ENCODE assay signal across 28 cellular contexts in the genomic region with DNA sequence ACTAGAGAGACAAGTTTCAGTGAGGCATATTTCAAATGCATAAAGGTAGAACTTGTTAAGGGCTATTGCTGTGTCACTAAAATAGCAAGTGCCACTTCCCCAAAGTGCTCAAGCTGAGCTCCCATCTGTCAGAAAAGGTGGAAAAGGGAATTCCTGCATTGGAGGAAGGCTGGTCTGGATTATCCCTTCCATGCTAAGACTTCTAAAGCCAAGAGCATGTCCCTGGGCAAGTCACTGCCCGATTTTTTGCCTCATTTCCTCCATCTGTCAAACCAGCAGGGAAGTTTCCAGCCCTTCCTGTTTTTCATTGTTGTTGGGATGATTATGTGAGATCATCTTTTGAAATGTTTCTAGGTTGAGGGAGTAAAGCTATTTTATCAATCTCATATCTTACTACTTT.
DNase-seq lines count a peak whose midpoint lies in the region; ATAC-seq and TF ChIP-seq lines count a peak whose summit lies in the region.
"Had no signal": no experiment of that assay in that cellular context is flagged by ENCODE, and none has a peak within 500 bp of the region (broad histone marks: within the 10 kb centered on the region; RNA-seq: fewer than 3 reads in every experiment).

No MANE protein-coding gene starts in this region.

- BruUV-seq in mammary epithelial cell (replicated peaks; lab: Mats Ljungman, UMichigan) = no TSS peak
- BruUV-seq in MCF 10A (replicated peaks; lab: Mats Ljungman, UMichigan) = no TSS peak

- H3K36me3 ChIP-seq in mammary epithelial cell (ENCODE audit: insufficient read depth, low read length) = no peaks in the 10 kb centered on the region
- H3K36me3 ChIP-seq: BE2C, thoracic aorta had no signal

- H3K27ac ChIP-seq in mammary epithelial cell (ENCODE audit: insufficient read depth, low read depth, low read length) (peak overlapping the region; percentile 47), epithelial cell of prostate (peak overlapping the region; percentile 56)
- H3K27ac ChIP-seq: A549, HL-60, thoracic aorta, VCaP had no signal

- H3K36me3 Mint-ChIP-seq in MCF 10A (ENCODE audit: insufficient read depth, unreplicated experiment) = no peaks in the 10 kb centered on the region
- H3K36me3 Mint-ChIP-seq: naive thymus-derived CD8-positive, alpha-beta T cell had no signal

- intact Hi-C loops in mammary epithelial cell (cut with micrococcal nuclease) (no loop called here), MCF 10A (cut with micrococcal nuclease) (no loop called here), head of caudate nucleus (cut with DNase I) (no loop called here)

- no peak overlapping the region for H3K4me3 Mint-ChIP-seq in MCF 10A (ENCODE audit: unreplicated experiment)
- H3K4me3 Mint-ChIP-seq: activated naive CD8-positive, alpha-beta T cell treated with anti-CD3 and anti-CD28 coated beads, Interleukin-2, amount 50 U/mL, for 24 hours; activated T-cell treated with anti-CD3 and anti-CD28 coated beads, Interleukin-2, amount 50 U/mL, for 24 hours; naive thymus-derived CD8-positive, alpha-beta T cell; stimulated activated naive CD8-positive, alpha-beta T cell treated with anti-CD3 and anti-CD28 coated beads, Interleukin-15, Interleukin-2, amounts not matched to agents 100 ng/mL and 50 ng/mL, for 24 hours had no signal

- no peak overlapping the region for H3K4me3 ChIP-seq in mammary epithelial cell (replicated peaks in 1 of 3; ENCODE audit: insufficient read depth in 1 of 3, low read depth in 2 of 3, low read length in 3 of 3)
- H3K4me3 ChIP-seq: A549, thoracic aorta had no signal

- no peaks in the 10 kb centered on the region for H3K27me3 ChIP-seq in mammary epithelial cell (ENCODE audit: insufficient read depth, low read length)
- H3K27me3 ChIP-seq: BE2C had no signal

- H3K9me3 ChIP-seq in mammary epithelial cell (replicated peaks; ENCODE audit: insufficient read depth, low read length) = no peaks in the 10 kb centered on the region
- H3K9me3 ChIP-seq: A549, BE2C, thoracic aorta had no signal

- WGBS in mammary epithelial cell (ENCODE audit: low coverage, missing lambda C conversion rate) = 82% methylated on average over 1 of the region's 1 CpG

- DNase-seq in mammary epithelial cell (no peak), MCF 10A (ENCODE audit: unreplicated experiment) (no peak), NCI-H524 (lab: John Stamatoyannopoulos, UW) (peak; percentile 87 to 92), epithelial cell of prostate (ENCODE audit: low read depth, low spot score) (no peak), GM13976 (ENCODE audit: low spot score) (no peak), D341Med (ENCODE audit: low spot score) (no peak), head of caudate nucleus (no peak)
- DNase-seq: activated CD4-positive, alpha-beta T cell treated with anti-CD3 and anti-CD28 coated beads for 48 hours; activated naive CD8-positive, alpha-beta T cell treated with anti-CD3 and anti-CD28 coated beads, Interleukin-2, amount 50 U/mL, for 24 hours; activated T-cell treated with anti-CD3 and anti-CD28 coated beads, Interleukin-2, amount 50 U/mL, for 24 hours; BE2C; central memory CD4-positive, alpha-beta T cell; DMS53; glutamatergic neuron; islet precursor cell; naive thymus-derived CD8-positive, alpha-beta T cell; NCI-H1092 treated with DMSO at 0.1 percent for 48 hours; NCI-H1930; NK-92 treated with Interleukin-12 subunit alpha and Interleukin-12 subunit beta, amount 100 ng/mL, for 24 hours; nucleus accumbens; SHP77 treated with DMSO at 0.1 percent for 48 hours had no signal

- CTCF ChIA-PET in mammary epithelial cell (lab: Charles Lee; ENCODE audit: low non-redundant PET) (interaction anchor here (0.7 kb wide), 1 partner anchor 157 kb away, joined by 5 read pairs; no protein-coding TSS in a partner anchor), MCF 10A (lab: Yijun Ruan, JAX) (interaction anchor here (1.1 kb wide), 1 partner anchor 357 kb away, joined by 3 read pairs; no protein-coding TSS in a partner anchor)

- peaks cover 4% of the 10 kb centered on the region for H3K4me1 Mint-ChIP-seq in MCF 10A (ENCODE audit: insufficient read depth, unreplicated experiment)

- no peak overlapping the region for H3K27ac Mint-ChIP-seq in MCF 10A (ENCODE audit: low read depth, unreplicated experiment)
- H3K27ac Mint-ChIP-seq: activated naive CD8-positive, alpha-beta T cell treated with anti-CD3 and anti-CD28 coated beads, Interleukin-2, amount 50 U/mL, for 24 hours; activated T-cell treated with anti-CD3 and anti-CD28 coated beads, Interleukin-2, amount 50 U/mL, for 24 hours; naive thymus-derived CD8-positive, alpha-beta T cell; stimulated activated naive CD8-positive, alpha-beta T cell treated with anti-CD3 and anti-CD28 coated beads, Interleukin-15, Interleukin-2, amounts not matched to agents 100 ng/mL and 50 ng/mL, for 24 hours had no signal

- TF ChIP-seq CTCF in mammary epithelial cell (conservative IDR thresholded peaks at IDR 0.05 in 1 of 2, IDR thresholded peaks at IDR 0.05 in 1 of 2; ENCODE audit: extremely low read depth in 1 of 2, insufficient read depth in 1 of 2, low read depth in 1 of 2, low read length in 2 of 2) (no peak), MCF 10A (IDR thresholded peaks at IDR 0.05; ENCODE audit: unreplicated experiment) (no peak), GM13976 (IDR thresholded peaks at IDR 0.05; ENCODE audit: borderline replicate concordance, control extremely low read depth, extremely low read depth, insufficient read depth, missing control alignments) (no peak)

- H4K20me1 ChIP-seq in mammary epithelial cell (ENCODE audit: insufficient read depth, low read length) = no peaks in the 10 kb centered on the region

- peaks cover 23% of the 10 kb centered on the region for H3K4me1 ChIP-seq in mammary epithelial cell (ENCODE audit: insufficient read depth, low read length)
- H3K4me1 ChIP-seq: A549, BE2C had no signal

- peaks cover 12% of the 10 kb centered on the region for H3K79me2 ChIP-seq in mammary epithelial cell (ENCODE audit: insufficient read depth, low read length)

- peaks cover 8% of the 10 kb centered on the region for H3K9me3 Mint-ChIP-seq in MCF 10A (ENCODE audit: unreplicated experiment)
- H3K9me3 Mint-ChIP-seq: activated naive CD8-positive, alpha-beta T cell treated with anti-CD3 and anti-CD28 coated beads, Interleukin-2, amount 50 U/mL, for 24 hours; activated T-cell treated with anti-CD3 and anti-CD28 coated beads, Interleukin-2, amount 50 U/mL, for 24 hours; naive thymus-derived CD8-positive, alpha-beta T cell had no signal

- no peak overlapping the region for H3K9ac ChIP-seq in mammary epithelial cell (ENCODE audit: insufficient read depth, low read length)

- H3K4me2 ChIP-seq in mammary epithelial cell (ENCODE audit: insufficient read depth, low read depth, low read length) = peak overlapping the region; percentile 62
- H3K4me2 ChIP-seq: A549 had no signal

- in situ Hi-C loops in mammary epithelial cell (cut with MboI; ENCODE audit: low sequenced_read_pairs in 2 of 2) = no loop called here
- in situ Hi-C loops in GM13976 (cut with MboI; ENCODE audit: low sequenced_read_pairs, unreplicated experiment) = no loop called here

- H2AFZ ChIP-seq in mammary epithelial cell (ENCODE audit: low read depth, low read length) = no peak overlapping the region

- POLR2A ChIA-PET in MCF 10A (lab: Yijun Ruan, JAX) = interaction anchor here (0.6 to 0.9 kb wide), 3 partner anchors 12 to 363 kb away, joined by 3 read pairs; no protein-coding TSS in a partner anchor

- no peak for ATAC-seq in GM21737 (IDR thresholded peaks at IDR 0.05; ENCODE audit: unreplicated experiment)
- ATAC-seq: A549; activated naive CD8-positive, alpha-beta T cell treated with anti-CD3 and anti-CD28 coated beads, Interleukin-2, amount 50 U/mL, for 24 hours; HCT116; naive thymus-derived CD8-positive, alpha-beta T cell had no signal

- dilution Hi-C loops in mammary epithelial cell (cut with HindIII; ENCODE audit: low sequenced_read_pairs) = no loop called here

- no peaks in the 10 kb centered on the region for H3K27me3 Mint-ChIP-seq in MCF 10A (ENCODE audit: insufficient read depth, unreplicated experiment)

Comparison
In these comparisons a context has a peak if more than half of its experiments do, and no peak if none do; other contexts are left out.
1. DNase-seq: peak in NCI-H524 (2 of 2); none in mammary epithelial cell (single experiment), MCF 10A (single experiment), epithelial cell of prostate (single experiment), GM13976 (single experiment), D341Med (single experiment) and head of caudate nucleus (0 of 42).